28 cellular contexts compared by ENCODE assay signal in genomic region chr19:49256691-49257090, GRCh38.
"Had no signal": no experiment of that assay in that cellular context is flagged by ENCODE, and none has a peak within 500 bp of the region (broad histone marks: within the 10 kb centered on the region; RNA-seq: fewer than 3 reads in every experiment).

No MANE protein-coding gene starts in this region.

- H3K4me3 ChIP-seq: left lung, lower lobe of right lung, neural progenitor cell, psoas muscle, right atrium auricular region, right lobe of liver, smooth muscle cell, tibial nerve, uterus had no signal

- ATAC-seq: left colon; left lung; lower lobe of right lung; natural killer cell; psoas muscle; right lobe of liver; stimulated activated memory B cell treated with anti-CD40 and anti-IgM and Interleukin-4, amounts not matched to agents 10 μg/mL and 1 μg/mL and 100 μg/mL, for 72 hours; stimulated activated naive CD8-positive, alpha-beta T cell treated with anti-CD3 and anti-CD28 coated beads, Interleukin-15, amount 100 ng/mL, for 72 hours had no signal

- H3K4me1 ChIP-seq: left lung, lower lobe of right lung, neural progenitor cell, parathyroid adenoma, psoas muscle, right atrium auricular region, right lobe of liver, tibial nerve, uterus had no signal

- H3K36me3 ChIP-seq: left lung, lower lobe of right lung, neural progenitor cell, neutrophil, right atrium auricular region, right lobe of liver, tibial nerve, uterus had no signal

- DNase-seq: hypothalamus; immature natural killer cell; kidney; left colon; left lung; lower lobe of right lung; mesendoderm; naive B cell; natural killer cell; nephron progenitor cell; occipital lobe; psoas muscle; right lobe of liver; stimulated activated CD4-positive, alpha-beta T cell treated with anti-CD3 and anti-CD28 coated beads, Interleukin-1b, Interleukin-23, amount 100 ng/mL, for 48 hours; stimulated activated CD4-positive, alpha-beta T cell treated with anti-CD3 and anti-CD28 coated beads, Interleukin-2, amount 100 ng/mL, for 48 hours; stimulated activated CD4-positive, alpha-beta T cell treated with anti-CD3 and anti-CD28 coated beads, Interleukin-4, amount 100 ng/mL, for 4 hours; stimulated activated CD8-positive, alpha-beta memory T cell treated with anti-CD3 and anti-CD28 coated beads, Interleukin-4, amount 100 ng/mL, for 48 hours; stimulated activated naive CD4-positive, alpha-beta T cell treated with Interleukin-2 at 50 U/mL for 16 hours; stimulated activated naive CD8-positive, alpha-beta T cell treated with anti-CD3 and anti-CD28 coated beads, Interleukin-15, amount 100 ng/mL, for 72 hours; substantia nigra; uterus had no signal

- H3K27ac ChIP-seq: left lung, lower lobe of right lung, neural progenitor cell, neutrophil, parathyroid adenoma, psoas muscle, right atrium auricular region, right lobe of liver, tibial nerve, uterus had no signal

- H3K9me3 ChIP-seq: psoas muscle had no signal

- H3K27me3 ChIP-seq: neural progenitor cell, right atrium auricular region, right lobe of liver, uterus had no signal
